ENCODE assay signal across 16 cellular contexts in the genomic region with DNA sequence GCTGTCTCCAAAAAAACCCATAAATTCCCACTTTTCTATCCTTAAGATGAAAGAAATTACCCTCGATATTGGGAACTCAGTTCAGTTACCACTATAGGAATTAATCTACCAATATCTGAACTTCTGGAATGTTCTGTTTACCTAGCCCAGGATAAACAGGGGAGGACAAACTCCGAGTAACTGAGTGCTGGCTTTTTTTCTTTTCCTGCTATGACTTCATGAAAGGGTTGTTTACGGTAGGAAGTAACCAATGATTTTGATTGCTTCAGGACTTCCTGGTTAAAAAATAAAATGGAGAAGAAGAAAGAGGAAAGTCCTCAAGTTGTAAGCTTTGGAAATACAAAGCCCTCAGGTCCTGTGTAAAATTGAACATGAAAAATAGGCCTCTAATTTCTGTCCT.
A peak's percentile ranks its signal among the peaks of the same experiment; 100 is the strongest.
DNase-seq lines count a peak whose midpoint lies in the region; ATAC-seq and TF ChIP-seq lines count a peak whose summit lies in the region.
"Had no signal": no experiment of that assay in that cellular context is flagged by ENCODE, and none has a peak within 500 bp of the region (broad histone marks: within the 10 kb centered on the region; RNA-seq: fewer than 3 reads in every experiment).

No MANE protein-coding gene starts in this region.

- peak overlapping the region in 6 of 7 donors; percentile 28 to 72 (median 69) for H3K27ac Mint-ChIP-seq in CD14-positive monocyte
- H3K27ac Mint-ChIP-seq in dendritic cell treated with granulocyte-macrophage colony-stimulating factor and Interleukin-4, amounts not matched to agents 40 ng/mL and 50 ng/mL, for 4 days = peak overlapping the region; percentile 37
- H3K27ac Mint-ChIP-seq: CD8-positive, alpha-beta memory T cell; IgD-negative memory B cell had no signal

- H3K27me3 ChIP-seq in HL-60 (ENCODE audit: insufficient read depth, poor library complexity, severe bottlenecking) (no peaks in the 10 kb centered on the region), right lobe of liver (no peaks in the 10 kb centered on the region)
- H3K27me3 ChIP-seq: BE2C had no signal

- WGBS in right lobe of liver (ENCODE audit: insufficient coverage, low coverage, low lambda C conversion rate, missing lambda C conversion rate) = 12% methylated on average over 3 of the region's 3 CpGs

- no peaks in the 10 kb centered on the region for H3K36me3 ChIP-seq in right lobe of liver
- H3K36me3 ChIP-seq: BE2C had no signal

- no peak for TF ChIP-seq POLR2A in right lobe of liver (IDR thresholded peaks at IDR 0.05)

- H3K9me3 ChIP-seq in right lobe of liver = no peaks in the 10 kb centered on the region
- H3K9me3 ChIP-seq: BE2C, Caco-2 had no signal

- DNase-seq in CD14-positive monocyte (ENCODE audit: low spot score) (no peak), HL-60 (ENCODE audit: low read depth in 1 of 2, low spot score in 1 of 2) (no peak), right lobe of liver (no peak)
- DNase-seq in stimulated activated naive CD4-positive, alpha-beta T cell treated with Interleukin-2 at 50 U/mL for 16 hours (lab: John Stamatoyannopoulos, UW) = no peak
- DNase-seq: BE2C; Caco-2; CD8-positive, alpha-beta memory T cell; DMS53; GF-D8; GM23248 had no signal

- H3K27me3 Mint-ChIP-seq in CD14-positive monocyte (ENCODE audit: low read depth in 3 of 3) = peaks cover 0 to 8% (median 2%) of the 10 kb centered on the region in 3 donors
- H3K27me3 Mint-ChIP-seq in dendritic cell treated with granulocyte-macrophage colony-stimulating factor and Interleukin-4, amounts not matched to agents 40 ng/mL and 50 ng/mL, for 4 days = peaks cover 5% of the 10 kb centered on the region

- TF ChIP-seq CTCF in CD14-positive monocyte (IDR thresholded peaks at IDR 0.05) (no peak), HL-60 (IDR thresholded peaks at IDR 0.05; ENCODE audit: insufficient read depth, low read length) (no peak), right lobe of liver (IDR thresholded peaks at IDR 0.05) (no peak)

- intact Hi-C loops in CD14-positive monocyte (cut with micrococcal nuclease) = no loop called here
- intact Hi-C loops in dendritic cell treated with granulocyte-macrophage colony-stimulating factor and Interleukin-4, amounts not matched to agents 40 ng/mL and 50 ng/mL, for 4 days (cut with micrococcal nuclease) = no loop called here
- intact Hi-C loops in right lobe of liver (cut with DNase I) = no loop called here

- no peak overlapping the region for H3K4me3 ChIP-seq in HL-60 (replicated peaks; ENCODE audit: insufficient read depth, low read length)
- H3K4me3 ChIP-seq in right lobe of liver = no peak overlapping the region
- H3K4me3 ChIP-seq: GM23248 had no signal

- H3K9me3 Mint-ChIP-seq in CD14-positive monocyte = peaks cover 2 to 7% (median 5%) of the 10 kb centered on the region in 7 donors
- H3K9me3 Mint-ChIP-seq in dendritic cell treated with granulocyte-macrophage colony-stimulating factor and Interleukin-4, amounts not matched to agents 40 ng/mL and 50 ng/mL, for 4 days = peaks cover 19% of the 10 kb centered on the region
- H3K9me3 Mint-ChIP-seq: CD8-positive, alpha-beta memory T cell had no signal

- H3K4me1 ChIP-seq in right lobe of liver = peaks cover 0 to 5% (median 0%) of the 10 kb centered on the region in 4 donors
- H3K4me1 ChIP-seq: BE2C, Caco-2 had no signal

- H3K36me3 Mint-ChIP-seq in CD14-positive monocyte = peaks cover 0 to 4% of the 10 kb centered on the region in 2 donors
- H3K36me3 Mint-ChIP-seq in dendritic cell treated with granulocyte-macrophage colony-stimulating factor and Interleukin-4, amounts not matched to agents 40 ng/mL and 50 ng/mL, for 4 days (ENCODE audit: low read depth) = no peaks in the 10 kb centered on the region
- H3K36me3 Mint-ChIP-seq: IgD-negative memory B cell had no signal

- H3K27ac ChIP-seq in HL-60 (replicated peaks) = peak overlapping the region; percentile 47
- peak overlapping the region in 1 of 3 donors; percentile 28 for H3K27ac ChIP-seq in right lobe of liver
- H3K27ac ChIP-seq: C4-2B, GM23248 had no signal

- peaks cover 13% of the 10 kb centered on the region for H3K4me1 Mint-ChIP-seq in CD14-positive monocyte
- H3K4me1 Mint-ChIP-seq in dendritic cell treated with granulocyte-macrophage colony-stimulating factor and Interleukin-4, amounts not matched to agents 40 ng/mL and 50 ng/mL, for 4 days (ENCODE audit: low read depth) = peaks cover 14% of the 10 kb centered on the region
- H3K4me1 Mint-ChIP-seq: CD8-positive, alpha-beta memory T cell; IgD-negative memory B cell had no signal

- peak overlapping the region in 1 of 2 donors; percentile 69 for H3K4me3 Mint-ChIP-seq in CD14-positive monocyte
- no peak overlapping the region for H3K4me3 Mint-ChIP-seq in dendritic cell treated with granulocyte-macrophage colony-stimulating factor and Interleukin-4, amounts not matched to agents 40 ng/mL and 50 ng/mL, for 4 days
- H3K4me3 Mint-ChIP-seq: CD8-positive, alpha-beta memory T cell; IgD-negative memory B cell had no signal

- ATAC-seq in right lobe of liver (peak; percentile 42 to 90 (median 56)), HG03432 (IDR thresholded peaks at IDR 0.05; ENCODE audit: unreplicated experiment) (no peak), HG03342 (IDR thresholded peaks at IDR 0.05; ENCODE audit: unreplicated experiment) (no peak)
- ATAC-seq: HCT116 had no signal

Comparison
In these comparisons a context has a peak if more than half of its experiments do, and no peak if none do; other contexts are left out.
1. ATAC-seq: peak in right lobe of liver (4 of 4); none in HG03432 (single experiment) and HG03342 (single experiment).